In genomic region chr19:16285769-16286564, GRCh38 we compare ENCODE assay signal across 1 cellular context.
TF ChIP-seq lines count a peak whose summit lies in the region.

No MANE protein-coding gene starts in this region.

TF ChIP-seq in H1, 55 proteins besides CTCF, POLR2A, EP300 and RAD21:
- TF ChIP-seq CBX5 (IDR thresholded peaks at IDR 0.05; ENCODE audit: low read depth, low read length) (no peak), GABPA (IDR thresholded peaks at IDR 0.05; ENCODE audit: borderline replicate concordance, insufficient read depth, low read length) (0 out of 2 replicates have a peak, but pooled peaks have one; percentile 20)
